17 cellular contexts compared by ENCODE assay signal in the genomic region with DNA sequence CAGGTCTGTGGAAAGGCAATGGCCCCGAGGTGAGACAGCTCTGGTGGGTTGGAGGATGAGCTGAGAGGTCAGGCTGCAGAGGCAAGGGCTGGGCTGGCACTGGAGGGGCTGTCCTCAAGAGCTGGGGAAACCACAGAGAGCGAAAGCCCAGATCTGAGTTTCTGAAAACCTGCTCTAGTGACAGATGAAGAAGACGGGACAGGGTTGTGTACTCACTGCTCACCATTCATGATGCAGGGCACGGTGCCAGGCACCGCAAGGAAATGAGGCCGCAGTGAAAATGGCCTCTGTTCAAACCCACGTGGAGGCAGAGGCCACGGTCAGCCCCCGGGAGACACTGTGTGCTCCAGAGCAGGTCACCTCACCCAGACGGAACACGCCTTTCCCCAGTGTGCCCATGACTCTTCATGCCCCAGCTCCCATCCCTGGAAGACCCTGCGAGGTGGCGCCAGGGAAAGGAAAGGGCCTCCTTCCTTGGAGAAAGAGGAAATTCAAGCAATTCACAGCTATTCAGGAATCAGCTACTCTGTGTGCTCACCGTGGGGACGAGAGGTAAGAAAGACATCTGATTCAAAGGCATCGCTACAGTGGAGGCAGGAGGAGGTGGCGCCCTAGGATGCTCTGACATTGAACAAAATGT. TPM values are rescaled to one million over a fixed set of nuclear protein-coding genes. Genes with fewer than 3 reads are reported as not detected.
DNase-seq lines count a peak whose midpoint lies in the region; ATAC-seq, FAIRE-seq and TF ChIP-seq lines count a peak whose summit lies in the region.
"Had no signal": no experiment of that assay in that cellular context is flagged by ENCODE, and none has a peak within 500 bp of the region (broad histone marks: within the 10 kb centered on the region; RNA-seq: fewer than 3 reads in every experiment).

No MANE protein-coding gene starts in this region.

- H4K20me1 ChIP-seq in GM12878 (ENCODE audit: control insufficient read depth, insufficient read depth): no peaks in the 10 kb centered on the region

- CTCF ChIA-PET in GM12878 (lab: Yijun Ruan, JAX): interaction anchor here (2.0 kb wide), 1 partner anchor 23 kb away, joined by 5 read pairs; no protein-coding TSS in a partner anchor

- H3K4me1 ChIP-seq in GM12878 (ENCODE audit: control insufficient read depth, insufficient read depth, low read length): peaks cover 5% of the 10 kb centered on the region
- no peaks in the 10 kb centered on the region for H3K4me1 ChIP-seq in breast epithelium

- H3K27ac ChIP-seq in GM12878 (ENCODE audit: control insufficient read depth, insufficient read depth) (no peak overlapping the region), breast epithelium (no peak overlapping the region)
- H3K27ac ChIP-seq: C4-2B, heart left ventricle had no signal

- in situ Hi-C loops in GM12878 (cut with MboI): no loop called here

- DNase-seq in stimulated activated CD4-positive, alpha-beta T cell treated with anti-CD3 and anti-CD28 coated beads, Interleukin-4, amount 100 ng/mL, for 24 hours: peak; percentile 11
- DNase-seq in stimulated activated CD4-positive, alpha-beta T cell treated with anti-CD3 and anti-CD28 coated beads, Interleukin-2, amount 100 ng/mL, for 48 hours: no peak
- DNase-seq in GM12878 (ENCODE audit: low read depth, low spot score): no peak
- no peak for DNase-seq in NCI-H1436 (lab: John Stamatoyannopoulos, UW)
- no peak for DNase-seq in ecto neural progenitor cell (ENCODE audit: low spot score)
- no peak for DNase-seq in iPS-NIHi7 (ENCODE audit: extremely low spot score)
- DNase-seq in breast epithelium (ENCODE audit: low spot score in 2 of 2): no peak
- DNase-seq: activated gamma-delta T cell treated with Interleukin-2 at 50 U/mL for 16 hours, caudate nucleus, heart left ventricle, NCI-H1105, NCI-H82, retina had no signal

- SMC1A ChIA-PET in GM12878 (lab: Charles Lee; ENCODE audit: uncharacterized antibody, unreplicated experiment): interaction anchor here (1.4 kb wide), 1 partner anchor 55 kb away, joined by 3 read pairs; no protein-coding TSS in a partner anchor

- no peak overlapping the region for H3K4me3 ChIP-seq in GM12878
- no peak overlapping the region for H3K4me3 ChIP-seq in breast epithelium
- H3K4me3 ChIP-seq: heart left ventricle had no signal

- no peak overlapping the region for H3K4me2 ChIP-seq in GM12878 (ENCODE audit: control insufficient read depth, insufficient read depth)

- H2AFZ ChIP-seq in GM12878 (ENCODE audit: control insufficient read depth, low read depth, low read length): no peak overlapping the region

- FAIRE-seq in GM12878 (lab: Jason Lieb, UNC): no peak
- FAIRE-seq: G401.6 had no signal

- no peaks in the 10 kb centered on the region for H3K36me3 ChIP-seq in GM12878 (ENCODE audit: control insufficient read depth in 2 of 2, insufficient read depth in 2 of 2, low read length in 1 of 2)
- no peaks in the 10 kb centered on the region for H3K36me3 ChIP-seq in breast epithelium
- H3K36me3 ChIP-seq: heart left ventricle had no signal

- H3K27me3 ChIP-seq in GM12878 (replicated peaks in 1 of 2; ENCODE audit: control insufficient read depth in 2 of 2, insufficient read depth in 2 of 2, low read length in 1 of 2) (no peaks in the 10 kb centered on the region; a peak in 1 of 4 replicates), breast epithelium (no peaks in the 10 kb centered on the region)
- H3K27me3 ChIP-seq: heart left ventricle had no signal

- no peak for TF ChIP-seq POLR2A in GM12878 (IDR thresholded peaks at IDR 0.05; ENCODE audit: low read depth, low read length)
- no peak for TF ChIP-seq POLR2A in breast epithelium (IDR thresholded peaks at IDR 0.05)

- no peaks in the 10 kb centered on the region for H3K79me2 ChIP-seq in GM12878 (ENCODE audit: control insufficient read depth, insufficient read depth, low read length)

- RAD21 ChIA-PET in GM12878 (lab: Charles Lee; ENCODE audit: unreplicated experiment): interaction anchor here (1.2 kb wide), 1 partner anchor 23 kb away, joined by 3 read pairs; no protein-coding TSS in a partner anchor

- intact Hi-C loops in GM12878 (cut with micrococcal nuclease; ENCODE audit: unreplicated experiment): no loop called here
- intact Hi-C loops in breast epithelium (cut with DNase I; ENCODE audit: low total_unique reads): no loop called here

- no peak overlapping the region for H3K9ac ChIP-seq in GM12878 (ENCODE audit: control insufficient read depth, insufficient read depth, low read length)

- no peak for TF ChIP-seq EP300 in GM12878 (IDR thresholded peaks at IDR 0.05; ENCODE audit: borderline replicate concordance in 1 of 2, control insufficient read depth in 1 of 2, low read depth in 2 of 2, low read length in 2 of 2)

- ATAC-seq in HG03432 (IDR thresholded peaks at IDR 0.05; ENCODE audit: unreplicated experiment) (peak; percentile 61), GM12878 (peak; percentile 73)
- ATAC-seq: heart left ventricle, left colon had no signal

- no TSS peak for BruUV-seq in GM12878 (replicated peaks; lab: Mats Ljungman, UMichigan)

- 41% methylated on average over 17 of the region's 17 CpGs for whole genome bisulfite sequencing in GM12878 (ENCODE audit: insufficient coverage, insufficient replicate concordance, low lambda C conversion rate, missing lambda C conversion rate)

- no peak for TF ChIP-seq CTCF in GM12878 (IDR thresholded peaks at IDR 0.05 in 2 of 3, conservative IDR thresholded peaks at IDR 0.05 in 1 of 3; ENCODE audit: control insufficient read depth in 2 of 3, extremely low read depth in 1 of 3, insufficient read depth in 1 of 3, low read depth in 3 of 3, low read length in 3 of 3)
- no peak for TF ChIP-seq CTCF in breast epithelium (IDR thresholded peaks at IDR 0.05)

- no peak for TF ChIP-seq RAD21 in GM12878 (IDR thresholded peaks at IDR 0.05; ENCODE audit: insufficient read depth, low read depth, low read length)

- POLR2A ChIA-PET in GM12878 (lab: Charles Lee): no interaction called here

- no peaks in the 10 kb centered on the region; the same call in 2 of the 3 replicates for H3K9me3 ChIP-seq in GM12878 (replicated peaks; ENCODE audit: control insufficient read depth, insufficient read depth, low read length)
- no peaks in the 10 kb centered on the region for H3K9me3 ChIP-seq in breast epithelium
- H3K9me3 ChIP-seq: heart left ventricle had no signal

TF ChIP-seq in GM12878, 131 proteins besides CTCF, POLR2A, EP300 and RAD21 (continues in another document):
- TF ChIP-seq, protein P1, sequence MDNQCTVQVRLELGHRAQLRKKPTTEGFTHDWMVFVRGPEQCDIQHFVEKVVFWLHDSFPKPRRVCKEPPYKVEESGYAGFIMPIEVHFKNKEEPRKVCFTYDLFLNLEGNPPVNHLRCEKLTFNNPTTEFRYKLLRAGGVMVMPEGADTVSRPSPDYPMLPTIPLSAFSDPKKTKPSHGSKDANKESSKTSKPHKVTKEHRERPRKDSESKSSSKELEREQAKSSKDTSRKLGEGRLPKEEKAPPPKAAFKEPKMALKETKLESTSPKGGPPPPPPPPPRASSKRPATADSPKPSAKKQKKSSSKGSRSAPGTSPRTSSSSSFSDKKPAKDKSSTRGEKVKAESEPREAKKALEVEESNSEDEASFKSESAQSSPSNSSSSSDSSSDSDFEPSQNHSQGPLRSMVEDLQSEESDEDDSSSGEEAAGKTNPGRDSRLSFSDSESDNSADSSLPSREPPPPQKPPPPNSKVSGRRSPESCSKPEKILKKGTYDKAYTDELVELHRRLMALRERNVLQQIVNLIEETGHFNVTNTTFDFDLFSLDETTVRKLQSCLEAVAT (IDR thresholded peaks at IDR 0.05): no peak
- TF ChIP-seq DPF2 (IDR thresholded peaks at IDR 0.05): no peak
- no peak for TF ChIP-seq FOXK2 (IDR thresholded peaks at IDR 0.05)
- TF ChIP-seq JUNB (IDR thresholded peaks at IDR 0.05): no peak
- TF ChIP-seq POLR2AphosphoS5 (IDR thresholded peaks at IDR 0.05; ENCODE audit: low read length): no peak
- no peak for TF ChIP-seq BCL11A (IDR thresholded peaks at IDR 0.05; ENCODE audit: low read depth, low read length)
- TF ChIP-seq, protein P2, sequence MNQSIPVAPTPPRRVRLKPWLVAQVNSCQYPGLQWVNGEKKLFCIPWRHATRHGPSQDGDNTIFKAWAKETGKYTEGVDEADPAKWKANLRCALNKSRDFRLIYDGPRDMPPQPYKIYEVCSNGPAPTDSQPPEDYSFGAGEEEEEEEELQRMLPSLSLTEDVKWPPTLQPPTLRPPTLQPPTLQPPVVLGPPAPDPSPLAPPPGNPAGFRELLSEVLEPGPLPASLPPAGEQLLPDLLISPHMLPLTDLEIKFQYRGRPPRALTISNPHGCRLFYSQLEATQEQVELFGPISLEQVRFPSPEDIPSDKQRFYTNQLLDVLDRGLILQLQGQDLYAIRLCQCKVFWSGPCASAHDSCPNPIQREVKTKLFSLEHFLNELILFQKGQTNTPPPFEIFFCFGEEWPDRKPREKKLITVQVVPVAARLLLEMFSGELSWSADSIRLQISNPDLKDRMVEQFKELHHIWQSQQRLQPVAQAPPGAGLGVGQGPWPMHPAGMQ (IDR thresholded peaks at IDR 0.05; ENCODE audit: borderline replicate concordance): no peak

RNA-seq across cellular contexts. Expression of a gene that starts 24.3 kb away (rescaled TPM):
- total RNA-seq in GM12878 (2013; cell fraction: nucleolus; rRNA removed): 271 and 378 TPM in 2 replicates
- total RNA-seq in GM12878 (2014; rRNA removed) (62.6 and 69.8 TPM in 2 replicates), GM12878 (2014; rRNA removed; fragmentation: Illumina TruSeq; extraction: Trizol) (37.8 and 40.4 TPM in 2 replicates), GM12878 (2021) (36.6 and 39.0 TPM in 2 replicates), breast epithelium (100 to 1,000 TPM; 240 to 305 (median 260) TPM)
- 6.1 TPM for polyA plus RNA-seq in GM12878 (2011; ENCODE audit: low read depth)
- polyA plus RNA-seq in GM12878 (2011; rRNA removed) (388 and 613 TPM in 2 replicates), GM12878 (2014; fragmentation: Illumina TruSeq; extraction: Trizol) (32.4 and 44.6 TPM in 2 replicates), GM12878 (2014; fragmentation: Nextera tagmentation; extraction: Ambion mirVana) (10 to 100 TPM; 77.3 to 82.5 TPM), GM12878 (2014; rRNA removed) (116 and 162 TPM in 2 replicates), GM12878 (2016; fragmentation: Nextera tagmentation; extraction: Ambion mirVana) (10 to 100 TPM; 69.1 to 81.6 TPM)
- 630 and 953 TPM in 2 replicates for polyA plus RNA-seq in GM12878 (2011; cell fraction: cytosol; rRNA removed)
- 989 and 1,075 TPM in 2 replicates for polyA plus RNA-seq in GM12878 (2011; cell fraction: nucleus; rRNA removed)
- 12.6 and 14.8 TPM in 2 replicates for polyA plus RNA-seq in GM12878 (2012)
- 376 and 648 TPM in 2 replicates for polyA minus RNA-seq in GM12878 (2011; rRNA and poly(A)+ RNA removed)
- polyA minus RNA-seq in GM12878 (2011; cell fraction: cytosol; rRNA and poly(A)+ RNA removed): 107 and 121 TPM in 2 replicates
- polyA minus RNA-seq in GM12878 (2011; cell fraction: nucleus; rRNA and poly(A)+ RNA removed): 445 and 634 TPM in 2 replicates
